ENCODE assay signal across 8 cellular contexts in genomic region chr1:86507935-86508582, GRCh38. TPM values are rescaled to one million over a fixed set of nuclear protein-coding genes. Genes with fewer than 3 reads are reported as not detected.
A peak's percentile ranks its signal among the peaks of the same experiment; 100 is the strongest.
DNase-seq lines count a peak whose midpoint lies in the region; ATAC-seq and TF ChIP-seq lines count a peak whose summit lies in the region.

No MANE protein-coding gene starts in this region.

- POLR2A ChIA-PET in WTC11 (lab: Charles Lee) = no interaction called here
- POLR2A ChIA-PET in HEK293T (lab: Yijun Ruan, JAX) = no interaction called here

- CTCF ChIA-PET in activated naive CD4-positive, alpha-beta T cell treated with anti-CD3 and anti-CD28 coated beads for 36 hours (lab: Charles Lee) = interaction anchor here (0.6 to 4.9 kb wide), 12 partner anchors 8 to 477 kb away, joined by 3 to 28 read pairs (median 3); partner anchors contain the start of gene ODF2L
- CTCF ChIA-PET in WTC11 (lab: Charles Lee) = interaction anchor here (1.4 to 1.7 kb wide), 2 partner anchors 87 to 246 kb away, joined by 3 to 4 read pairs; no protein-coding TSS in a partner anchor
- CTCF ChIA-PET in HEK293T (lab: Yijun Ruan, JAX) = interaction anchor here (0.8 kb wide), 1 partner anchor 9 kb away, joined by 3 read pairs; no protein-coding TSS in a partner anchor

- ATAC-seq in HG03354 (IDR thresholded peaks at IDR 0.05; ENCODE audit: poor library complexity, severe bottlenecking, unreplicated experiment) (peak; percentile 75), WTC11 (peak; percentile 72), left lobe of liver (peak; percentile 47), GM18517 (IDR thresholded peaks at IDR 0.05; ENCODE audit: unreplicated experiment) (no peak)

- H3K36me3 Mint-ChIP-seq in activated naive CD4-positive, alpha-beta T cell treated with anti-CD3 and anti-CD28 coated beads for 36 hours (ENCODE audit: low read depth) = no peaks in the 10 kb centered on the region
- H3K36me3 Mint-ChIP-seq in WTC11 = no peaks in the 10 kb centered on the region

- H3K9me3 Mint-ChIP-seq in activated naive CD4-positive, alpha-beta T cell treated with anti-CD3 and anti-CD28 coated beads for 36 hours = no peaks in the 10 kb centered on the region
- 0 out of 2 replicates have a peak, but pooled peaks cover 11% of the 10 kb centered on the region for H3K9me3 Mint-ChIP-seq in WTC11

- peaks cover 3% of the 10 kb centered on the region for H3K4me1 Mint-ChIP-seq in activated naive CD4-positive, alpha-beta T cell treated with anti-CD3 and anti-CD28 coated beads for 36 hours (ENCODE audit: low read depth)
- peaks cover 32% of the 10 kb centered on the region for H3K4me1 Mint-ChIP-seq in WTC11

- DNase-seq in activated naive CD4-positive, alpha-beta T cell treated with anti-CD3 and anti-CD28 coated beads for 36 hours = peak; percentile 26
- no peak for DNase-seq in activated naive CD4-positive, alpha-beta T cell treated with Interleukin-2 at 50 U/mL for 16 hours
- DNase-seq in WTC11 (ENCODE audit: low spot score) (peak; percentile 24), left lobe of liver (ENCODE audit: low spot score) (no peak), OCI-M2 (lab: John Stamatoyannopoulos, UW; ENCODE audit: unreplicated experiment) (no peak), HEK293T (ENCODE audit: extremely low spot score) (no peak)

- peak; percentile 37 for TF ChIP-seq CTCF in WTC11 (IDR thresholded peaks at IDR 0.05)

- H3K4me3 Mint-ChIP-seq in activated naive CD4-positive, alpha-beta T cell treated with anti-CD3 and anti-CD28 coated beads for 36 hours = no peak overlapping the region
- no peak overlapping the region; the same call in 1 of the 2 replicates for H3K4me3 Mint-ChIP-seq in WTC11

- peaks cover 3% of the 10 kb centered on the region for H3K27me3 Mint-ChIP-seq in activated naive CD4-positive, alpha-beta T cell treated with anti-CD3 and anti-CD28 coated beads for 36 hours (ENCODE audit: low read depth)
- H3K27me3 Mint-ChIP-seq in WTC11 (ENCODE audit: low read depth) = no peaks in the 10 kb centered on the region; the same call in 1 of the 2 replicates

- H3K27ac Mint-ChIP-seq in activated naive CD4-positive, alpha-beta T cell treated with anti-CD3 and anti-CD28 coated beads for 36 hours = no peak overlapping the region
- H3K27ac Mint-ChIP-seq in WTC11 = no peak overlapping the region

- intact Hi-C loops in activated naive CD4-positive, alpha-beta T cell treated with anti-CD3 and anti-CD28 coated beads for 36 hours (cut with micrococcal nuclease) = loop anchor here (10.0 kb wide), 2 partner anchors 457 to 1563 kb away; no protein-coding TSS in a partner anchor

TF ChIP-seq in WTC11, 78 proteins besides CTCF, POLR2A, EP300 and RAD21 (continues in another document):
- TF ChIP-seq ATF3 (CRISPR knock-in tag; conservative IDR thresholded peaks at IDR 0.05) (no peak), ZNF671 (CRISPR knock-in tag; IDR thresholded peaks at IDR 0.05) (no peak), RORB (CRISPR knock-in tag; IDR thresholded peaks at IDR 0.05) (no peak), ARID4B (CRISPR knock-in tag; IDR thresholded peaks at IDR 0.05; ENCODE audit: borderline replicate concordance) (no peak), TEAD1 (CRISPR knock-in tag; IDR thresholded peaks at IDR 0.05) (no peak)

TF ChIP-seq in HEK293T, 16 proteins besides CTCF, POLR2A, EP300 and RAD21:
- no peak for TF ChIP-seq HDGF (IDR thresholded peaks at IDR 0.05; ENCODE audit: borderline replicate concordance)
- TF ChIP-seq FOXM1 (IDR thresholded peaks at IDR 0.05; ENCODE audit: borderline replicate concordance) = no peak
- no peak for TF ChIP-seq LEF1 (IDR thresholded peaks at IDR 0.05; ENCODE audit: borderline replicate concordance)
- TF ChIP-seq SP1 (IDR thresholded peaks at IDR 0.05) = no peak
- TF ChIP-seq FOXK2 (IDR thresholded peaks at IDR 0.05) = no peak
- no peak for TF ChIP-seq BHLHE40 (IDR thresholded peaks at IDR 0.05; ENCODE audit: borderline replicate concordance)
- no peak for TF ChIP-seq ZNF384 (IDR thresholded peaks at IDR 0.05)
- TF ChIP-seq NFRKB (IDR thresholded peaks at IDR 0.05) = no peak
- no peak for TF ChIP-seq SUZ12 (IDR thresholded peaks at IDR 0.05)
- TF ChIP-seq ELF4 (IDR thresholded peaks at IDR 0.05) = no peak
- no peak for TF ChIP-seq ARNT (IDR thresholded peaks at IDR 0.05)
- TF ChIP-seq CTBP1 (IDR thresholded peaks at IDR 0.05; ENCODE audit: borderline replicate concordance) = no peak
- TF ChIP-seq FOXA1 (IDR thresholded peaks at IDR 0.05) = no peak
- no peak for TF ChIP-seq PKNOX1 (IDR thresholded peaks at IDR 0.05)
- TF ChIP-seq L3MBTL2 (conservative IDR thresholded peaks at IDR 0.05) = no peak
- TF ChIP-seq TARDBP (IDR thresholded peaks at IDR 0.05) = no peak

RNA-seq across cellular contexts. Expression of gene CLCA4, which starts 38.8 kb away (rescaled TPM):
- total RNA-seq in activated naive CD4-positive, alpha-beta T cell treated with anti-CD3 and anti-CD28 coated beads for 36 hours = not detected
- total RNA-seq in WTC11 (2021) (not detected in 3 replicates), left lobe of liver (not detected)

RNA-seq across cellular contexts. Expression of gene CLCA1, which starts 39.3 kb away (rescaled TPM):
- not detected for total RNA-seq in activated naive CD4-positive, alpha-beta T cell treated with anti-CD3 and anti-CD28 coated beads for 36 hours
- 0.07 to 0.14 TPM (median 0.11 TPM) in 3 replicates for total RNA-seq in WTC11 (2021)
- total RNA-seq in left lobe of liver = 0.10 TPM

Comparison
In these comparisons a context has a peak if more than half of its experiments do, and no peak if none do; other contexts are left out.
1. DNase-seq: peak in activated naive CD4-positive, alpha-beta T cell treated with anti-CD3 and anti-CD28 coated beads for 36 hours (single experiment) and WTC11 (single experiment); none in activated naive CD4-positive, alpha-beta T cell treated with Interleukin-2 at 50 U/mL for 16 hours (single experiment), left lobe of liver (single experiment), OCI-M2 (single experiment) and HEK293T (single experiment).